19 cellular contexts compared by ENCODE assay signal in genomic region chr3:123657111-123657510, GRCh38.
DNase-seq lines count a peak whose midpoint lies in the region; ATAC-seq and TF ChIP-seq lines count a peak whose summit lies in the region.
"Had no signal": no experiment of that assay in that cellular context is flagged by ENCODE, and none has a peak within 500 bp of the region (broad histone marks: within the 10 kb centered on the region; RNA-seq: fewer than 3 reads in every experiment).

No MANE protein-coding gene starts in this region.

- H3K27ac ChIP-seq in ascending aorta (peak overlapping the region; percentile 85 to 96), esophagus (ENCODE audit: low read depth in 2 of 2, low read length in 1 of 2) (peak overlapping the region; percentile 71 to 80), muscle layer of duodenum (ENCODE audit: low read length) (peak overlapping the region; percentile 56), thoracic aorta (peak overlapping the region; percentile 91 to 98)
- H3K27ac ChIP-seq: neutrophil had no signal

- intact Hi-C loops in ascending aorta (cut with DNase I): no loop called here

- ATAC-seq in thoracic aorta (ENCODE audit: insufficient number of reproducible peaks, low FRiP score, low read depth) (no peak), GM18873 (IDR thresholded peaks at IDR 0.05; ENCODE audit: low FRiP score, unreplicated experiment) (no peak)
- ATAC-seq: activated CD4-positive, alpha-beta T cell treated with anti-CD3 and anti-CD28 coated beads for 36 hours; activated CD8-positive, alpha-beta memory T cell treated with anti-CD3 and anti-CD28 coated beads, Interleukin-2, amount 10 ng/mL, durations not matched to agents 7 days and 5 days; heart left ventricle had no signal

- no peak for TF ChIP-seq CTCF in ascending aorta (IDR thresholded peaks at IDR 0.05)
- no peak for TF ChIP-seq CTCF in thoracic aorta (IDR thresholded peaks at IDR 0.05)

- H3K9me3 ChIP-seq in ascending aorta: no peaks in the 10 kb centered on the region
- no peaks in the 10 kb centered on the region for H3K9me3 ChIP-seq in esophagus (ENCODE audit: control insufficient read depth in 2 of 2, insufficient read depth in 1 of 2, low read depth in 1 of 2, low read length in 1 of 2)
- no peaks in the 10 kb centered on the region for H3K9me3 ChIP-seq in muscle layer of duodenum (ENCODE audit: control insufficient read depth in 1 of 2, low read length in 2 of 2)
- H3K9me3 ChIP-seq in thoracic aorta: no peaks in the 10 kb centered on the region
- H3K9me3 ChIP-seq: heart left ventricle, neutrophil had no signal

- H3K4me3 ChIP-seq in ascending aorta: peak overlapping the region in 1 of 2 donors; percentile 3
- H3K4me3 ChIP-seq in esophagus (ENCODE audit: low read depth in 1 of 2, low read length in 2 of 2): no peak overlapping the region
- no peak overlapping the region for H3K4me3 ChIP-seq in muscle layer of duodenum (ENCODE audit: low read depth in 1 of 2, low read length in 2 of 2)
- no peak overlapping the region for H3K4me3 ChIP-seq in thoracic aorta
- H3K4me3 ChIP-seq: heart left ventricle had no signal

- H3K27me3 ChIP-seq in ascending aorta (no peaks in the 10 kb centered on the region), esophagus (ENCODE audit: control insufficient read depth in 1 of 2, insufficient read depth in 2 of 2, low read length in 2 of 2) (no peaks in the 10 kb centered on the region), muscle layer of duodenum (ENCODE audit: low read depth, low read length) (no peaks in the 10 kb centered on the region), thoracic aorta (replicated peaks; ENCODE audit: insufficient read depth) (no peaks in the 10 kb centered on the region)
- H3K27me3 ChIP-seq: heart left ventricle had no signal

- H3K4me1 ChIP-seq in ascending aorta: peaks cover 47 to 86% of the 10 kb centered on the region in 2 donors
- peaks cover 3% of the 10 kb centered on the region in 2 donors for H3K4me1 ChIP-seq in esophagus (ENCODE audit: control insufficient read depth in 2 of 2, insufficient read depth in 2 of 2, low read length in 1 of 2)
- H3K4me1 ChIP-seq in muscle layer of duodenum (ENCODE audit: control insufficient read depth in 1 of 2, insufficient read depth in 2 of 2, low read length in 2 of 2): peaks cover 42 to 81% of the 10 kb centered on the region in 2 donors
- H3K4me1 ChIP-seq in thoracic aorta (ENCODE audit: control insufficient read depth in 1 of 2, low read depth in 2 of 2): peaks cover 64 to 99% of the 10 kb centered on the region in 2 donors

- DNase-seq in ascending aorta (ENCODE audit: low spot score in 2 of 2) (no peak), thoracic aorta (ENCODE audit: low spot score) (no peak), NCI-H2196 (lab: John Stamatoyannopoulos, UW; ENCODE audit: unreplicated experiment) (no peak), NCI-H510A treated with DMSO at 0.1 percent for 48 hours (lab: John Stamatoyannopoulos, UW) (no peak), DMS79 (lab: John Stamatoyannopoulos, UW) (no peak)
- DNase-seq: activated CD8-positive, alpha-beta memory T cell treated with anti-CD3 and anti-CD28 coated beads, Interleukin-2, amount 10 ng/mL, durations not matched to agents 7 days and 5 days; activated naive CD8-positive, alpha-beta T cell treated with anti-CD3 and anti-CD28 coated beads for 36 hours; effector CD4-positive, alpha-beta T cell; GDM1; GOT3; heart left ventricle; NCI-H1105 treated with DMSO at 0.1 percent for 48 hours; NCI-H526 treated with DMSO at 0.1 percent for 48 hours; stimulated activated CD4-positive, alpha-beta T cell treated with anti-CD3 and anti-CD28 coated beads, Interleukin-1b, Interleukin-23, amount 100 ng/mL, for 48 hours had no signal

- H3K36me3 ChIP-seq in ascending aorta: peaks cover 33 to 45% of the 10 kb centered on the region in 2 donors
- peaks cover 0 to 2% of the 10 kb centered on the region in 2 donors for H3K36me3 ChIP-seq in esophagus (ENCODE audit: control insufficient read depth in 2 of 2, insufficient read depth in 2 of 2, low read length in 1 of 2)
- H3K36me3 ChIP-seq in muscle layer of duodenum (ENCODE audit: control insufficient read depth in 1 of 2, insufficient read depth in 2 of 2, low read length in 2 of 2): peaks cover 4 to 6% of the 10 kb centered on the region in 2 donors
- H3K36me3 ChIP-seq in thoracic aorta: peaks cover 31% of the 10 kb centered on the region
- H3K36me3 ChIP-seq: neutrophil had no signal

- 79 to 84% methylated on average over 10 of the region's 10 CpGs for WGBS in esophagus, 2 donors
